ENCODE assay signal across 9 cellular contexts in genomic region chr1:33348676-33349080, GRCh38. TPM values are rescaled to one million over a fixed set of nuclear protein-coding genes. Genes with fewer than 3 reads are reported as not detected.
DNase-seq lines count a peak whose midpoint lies in the region; TF ChIP-seq lines count a peak whose summit lies in the region.
"Had no signal": no experiment of that assay in that cellular context is flagged by ENCODE, and none has a peak within 500 bp of the region (broad histone marks: within the 10 kb centered on the region; RNA-seq: fewer than 3 reads in every experiment).

No MANE protein-coding gene starts in this region.

- intact Hi-C loops in colonic mucosa (cut with DNase I) (no loop called here), testis (cut with DNase I; ENCODE audit: low total_unique reads) (no loop called here)

- TF ChIP-seq CTCF in RWPE1 (conservative IDR thresholded peaks at IDR 0.05; ENCODE audit: low read depth), result no peak
- no peak for TF ChIP-seq CTCF in colonic mucosa (IDR thresholded peaks at IDR 0.05)
- no peak for TF ChIP-seq CTCF in testis (IDR thresholded peaks at IDR 0.05)
- no peak for TF ChIP-seq CTCF in GM10248 (IDR thresholded peaks at IDR 0.05; ENCODE audit: control extremely low read depth, extremely low read depth, low read depth, missing control alignments)

- H3K9ac ChIP-seq in ES-I3 (ENCODE audit: low read depth, low read length) (peak overlapping the region; percentile 78), colonic mucosa (ENCODE audit: low read depth in 2 of 2, low read length in 2 of 2) (peak overlapping the region; percentile 86 to 91)

- H3K4me3 ChIP-seq in colonic mucosa (peak overlapping the region; percentile 66), mononuclear cell (ENCODE audit: low read length) (peak overlapping the region; percentile 62), testis (peak overlapping the region; percentile 90 to 94)

- H3K4me1 ChIP-seq in ES-I3 (ENCODE audit: insufficient read depth, low read length) (peaks cover 25% of the 10 kb centered on the region), colonic mucosa (peaks cover 17% of the 10 kb centered on the region), mononuclear cell (ENCODE audit: insufficient read depth, low read length) (peaks cover 54% of the 10 kb centered on the region), testis (peaks cover 14% of the 10 kb centered on the region)

- CTCF ChIA-PET in RWPE1 (lab: Yijun Ruan, JAX), result no interaction called here
- CTCF ChIA-PET in GM10248 (lab: Yijun Ruan, JAX), result interaction anchor here (1.1 to 1.6 kb wide), 2 partner anchors 53 to 122 kb away, joined by 4 to 5 read pairs; no protein-coding TSS in a partner anchor

- POLR2A ChIA-PET in RWPE1 (lab: Yijun Ruan, JAX; ENCODE audit: low non-redundant PET), result interaction anchor here (0.6 kb wide), 1 partner anchor 119 kb away, joined by 3 read pairs; no protein-coding TSS in a partner anchor
- POLR2A ChIA-PET in GM10248 (lab: Yijun Ruan, JAX), result no interaction called here

- peak overlapping the region; percentile 92 for H3K27ac ChIP-seq in RWPE1
- H3K27ac ChIP-seq in colonic mucosa, result peak overlapping the region; percentile 95
- H3K27ac ChIP-seq in testis, result peak overlapping the region; percentile 86 to 97

- H3K27me3 ChIP-seq in colonic mucosa, result no peaks in the 10 kb centered on the region
- H3K27me3 ChIP-seq in mononuclear cell (ENCODE audit: insufficient read depth, low read length), result no peaks in the 10 kb centered on the region
- no peaks in the 10 kb centered on the region for H3K27me3 ChIP-seq in testis

- DNase-seq in RWPE1 (ENCODE audit: low spot score) (no peak), colonic mucosa (peak; percentile 52), testis (no peak), GM10248 (ENCODE audit: extremely low spot score) (no peak), epidermal melanocyte (ENCODE audit: insufficient read length, low spot score) (no peak), NCI-H446 treated with DMSO at 0.1 percent for 48 hours (lab: John Stamatoyannopoulos, UW) (no peak)

- no peaks in the 10 kb centered on the region for H3K9me3 ChIP-seq in ES-I3 (ENCODE audit: control insufficient read depth, insufficient read depth, low read length)
- H3K9me3 ChIP-seq in colonic mucosa, result no peaks in the 10 kb centered on the region
- no peaks in the 10 kb centered on the region for H3K9me3 ChIP-seq in mononuclear cell (ENCODE audit: low read depth, low read length)
- no peaks in the 10 kb centered on the region for H3K9me3 ChIP-seq in testis

- no peak for TF ChIP-seq POLR2A in testis (IDR thresholded peaks at IDR 0.05)

- WGBS in testis, 2 donors, result 1 to 2% methylated on average over 11 of the region's 11 CpGs

- H3K36me3 ChIP-seq in ES-I3 (ENCODE audit: insufficient read depth, low read length), result no peaks in the 10 kb centered on the region; the same call in 1 of the 2 replicates
- no peaks in the 10 kb centered on the region for H3K36me3 ChIP-seq in colonic mucosa
- no peaks in the 10 kb centered on the region for H3K36me3 ChIP-seq in testis (ENCODE audit: low read depth, missing control alignments)

RNA-seq across cellular contexts. Expression of gene A3GALT2, which starts 27.8 kb away (rescaled TPM):
- total RNA-seq in colonic mucosa (not detected), mononuclear cell (not detected), testis (1 to 10 TPM in 1 of 2 donors, under 1 TPM in 1; 0.87 to 1.7 TPM)
- polyA plus RNA-seq in testis (ENCODE audit: insufficient read depth, low read depth, low replicate concordance), result not detected
- total RNA-seq: RPMI7951 had no signal
